9 cellular contexts compared by ENCODE assay signal in genomic region chr5:44862808-44863207, GRCh38. TPM values are rescaled to one million over a fixed set of nuclear protein-coding genes. Genes with fewer than 3 reads are reported as not detected.
DNase-seq lines count a peak whose midpoint lies in the region; TF ChIP-seq lines count a peak whose summit lies in the region.
"Had no signal": no experiment of that assay in that cellular context is flagged by ENCODE, and none has a peak within 500 bp of the region (broad histone marks: within the 10 kb centered on the region; RNA-seq: fewer than 3 reads in every experiment).

No MANE protein-coding gene starts in this region.

- H3K27ac ChIP-seq in GM23248 = no peak overlapping the region

- H3K9me2 ChIP-seq in GM23248 (ENCODE audit: insufficient read depth) = no peaks in the 10 kb centered on the region

- H3K27me3 ChIP-seq in GM23248 (replicated peaks; ENCODE audit: insufficient read depth) = no peaks in the 10 kb centered on the region

- in situ Hi-C loops in GM23248 (cut with MboI) = no loop called here

- no peak overlapping the region for H3K4me3 ChIP-seq in GM23248

- 4 to 26% methylated on average over 1 of the region's 1 CpG for WGBS in GM23248 (ENCODE audit: low coverage in 1 of 2, low lambda C conversion rate in 2 of 2, missing lambda C conversion rate in 2 of 2), 2 experiments

- DNase-seq in GM10248 (ENCODE audit: extremely low spot score) (peak; percentile 28), GM23248 (peak; percentile 20), NCI-H82 treated with DMSO at 0.1 percent for 48 hours (lab: John Stamatoyannopoulos, UW; ENCODE audit: unreplicated experiment) (peak; percentile 27), iris pigment epithelial cell (ENCODE audit: low read depth) (peak; percentile 30), C1 segment of cervical spinal cord (lab: John Stamatoyannopoulos, UW) (no peak), posterior vena cava (ENCODE audit: low spot score) (no peak), NCI-H2107 (lab: John Stamatoyannopoulos, UW) (no peak), NCI-H2196 (lab: John Stamatoyannopoulos, UW; ENCODE audit: unreplicated experiment) (no peak)
- DNase-seq: activated CD4-positive, CD25-positive, alpha-beta regulatory T cell had no signal

- H3K36me3 ChIP-seq in GM23248 (ENCODE audit: low read depth) = no peaks in the 10 kb centered on the region

- H2AFZ ChIP-seq in GM23248 = no peak overlapping the region

- no peak overlapping the region for H3K4me2 ChIP-seq in GM23248 (ENCODE audit: unreplicated experiment)

- intact Hi-C loops in posterior vena cava (cut with DNase I) = no loop called here

- CTCF ChIA-PET in GM10248 (lab: Yijun Ruan, JAX) = interaction anchor here (1.0 to 1.8 kb wide), 9 partner anchors 11 to 833 kb away, joined by 3 to 4 read pairs (median 3); partner anchors contain the start of gene HCN1

- POLR2A ChIA-PET in GM10248 (lab: Yijun Ruan, JAX) = no interaction called here

- no peaks in the 10 kb centered on the region for H3K4me1 ChIP-seq in GM23248 (ENCODE audit: insufficient read depth)

- no peaks in the 10 kb centered on the region for H3K79me2 ChIP-seq in GM23248 (ENCODE audit: insufficient read depth)

- TF ChIP-seq CTCF in GM10248 (IDR thresholded peaks at IDR 0.05; ENCODE audit: control extremely low read depth, extremely low read depth, low read depth, missing control alignments) = peak; percentile 62

- H3F3A ChIP-seq in GM23248 (ENCODE audit: insufficient read depth) = no peaks in the 10 kb centered on the region

- no peak overlapping the region for H3K9ac ChIP-seq in GM23248

- no peaks in the 10 kb centered on the region for H3K9me3 ChIP-seq in GM23248 (ENCODE audit: low read depth)

- H4K20me1 ChIP-seq in GM23248 (ENCODE audit: insufficient read depth) = no peaks in the 10 kb centered on the region

RNA-seq across cellular contexts. Expression of gene MRPS30, which starts 54.1 kb away (rescaled TPM):
- 47.2 and 53.7 TPM in 2 replicates for total RNA-seq in GM23248 (2014; rRNA removed; shearing (Covaris generic))
- polyA plus RNA-seq in GM23248 (2016; fragmentation: Nextera tagmentation; extraction: Ambion mirVana) = 28.7 and 30.9 TPM in 2 replicates
- 10 to 100 TPM; 33.5 to 37.4 TPM for total RNA-seq in posterior vena cava

Comparison
In these comparisons a context has a peak if more than half of its experiments do, and no peak if none do; other contexts are left out.
1. DNase-seq: peak in GM10248 (single experiment), GM23248 (single experiment), NCI-H82 treated with DMSO at 0.1 percent for 48 hours (single experiment) and iris pigment epithelial cell (single experiment); none in C1 segment of cervical spinal cord (0 of 14), posterior vena cava (single experiment), NCI-H2107 (single experiment) and NCI-H2196 (single experiment).